Comparison of ENCODE assay signal across 1 cellular context in the genomic region with DNA sequence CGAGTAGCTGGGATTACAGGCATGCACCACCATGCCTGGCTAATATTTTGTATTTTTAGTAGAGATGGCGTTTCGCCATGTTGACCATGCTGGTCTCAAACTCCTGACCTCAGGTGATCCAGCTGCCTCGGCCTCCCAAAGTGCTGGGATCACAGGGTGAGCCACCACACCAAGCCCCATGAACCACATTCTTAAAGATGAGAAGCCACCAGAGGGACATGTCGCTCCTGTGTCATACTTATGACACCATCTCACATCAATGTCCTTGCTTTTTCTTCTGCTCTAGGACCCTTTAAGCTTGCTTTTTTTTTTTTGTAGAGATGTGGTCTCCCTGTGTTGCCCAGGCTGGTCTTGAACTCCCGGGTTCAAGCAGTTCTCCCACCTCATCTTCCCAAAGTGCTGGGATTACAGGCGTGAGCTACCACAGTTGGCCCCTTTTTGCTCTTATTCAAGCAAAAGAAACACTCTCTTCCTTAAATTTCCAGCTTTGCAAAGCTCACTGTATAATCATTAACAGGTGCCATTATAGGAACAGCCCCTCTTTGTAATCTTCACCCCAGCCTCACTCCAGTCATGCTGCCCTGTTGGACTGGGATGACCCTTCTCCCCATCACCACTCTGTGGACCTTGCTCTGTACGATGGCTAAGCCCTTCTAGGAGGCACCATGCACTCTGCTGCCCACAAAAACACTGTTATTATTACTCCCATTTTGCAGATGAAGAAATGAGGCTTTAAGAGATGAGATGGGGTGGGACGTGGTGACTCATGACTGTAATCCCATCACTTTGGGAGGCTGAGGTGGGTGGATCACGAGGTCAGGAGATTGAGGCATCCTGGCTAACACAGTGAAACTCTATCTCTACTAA.
TF ChIP-seq lines count a peak whose summit lies in the region.

No MANE protein-coding gene starts in this region.

TF ChIP-seq in HepG2, 621 proteins besides CTCF, POLR2A, EP300 and RAD21 (continued from another document and continues in another):
- peak; percentile 54; the same call in 1 of the 2 replicates for TF ChIP-seq KMT2B (CRISPR knock-in tag; IDR thresholded peaks at IDR 0.05)
- TF ChIP-seq ADNP (CRISPR knock-in tag; IDR thresholded peaks at IDR 0.05), result peak; percentile 19; the same call in 1 of the 2 replicates
- TF ChIP-seq SAFB2 (CRISPR knock-in tag; IDR thresholded peaks at IDR 0.05; ENCODE audit: borderline replicate concordance, low read depth), result no peak
- TF ChIP-seq ZSCAN25 (CRISPR knock-in tag; IDR thresholded peaks at IDR 0.05), result no peak
- peak; percentile 97 for TF ChIP-seq KDM6A (CRISPR knock-in tag; IDR thresholded peaks at IDR 0.05; ENCODE audit: low read depth)
- no peak for TF ChIP-seq FOSL1 (CRISPR knock-in tag; IDR thresholded peaks at IDR 0.05; ENCODE audit: borderline replicate concordance)
- TF ChIP-seq, protein P1, sequence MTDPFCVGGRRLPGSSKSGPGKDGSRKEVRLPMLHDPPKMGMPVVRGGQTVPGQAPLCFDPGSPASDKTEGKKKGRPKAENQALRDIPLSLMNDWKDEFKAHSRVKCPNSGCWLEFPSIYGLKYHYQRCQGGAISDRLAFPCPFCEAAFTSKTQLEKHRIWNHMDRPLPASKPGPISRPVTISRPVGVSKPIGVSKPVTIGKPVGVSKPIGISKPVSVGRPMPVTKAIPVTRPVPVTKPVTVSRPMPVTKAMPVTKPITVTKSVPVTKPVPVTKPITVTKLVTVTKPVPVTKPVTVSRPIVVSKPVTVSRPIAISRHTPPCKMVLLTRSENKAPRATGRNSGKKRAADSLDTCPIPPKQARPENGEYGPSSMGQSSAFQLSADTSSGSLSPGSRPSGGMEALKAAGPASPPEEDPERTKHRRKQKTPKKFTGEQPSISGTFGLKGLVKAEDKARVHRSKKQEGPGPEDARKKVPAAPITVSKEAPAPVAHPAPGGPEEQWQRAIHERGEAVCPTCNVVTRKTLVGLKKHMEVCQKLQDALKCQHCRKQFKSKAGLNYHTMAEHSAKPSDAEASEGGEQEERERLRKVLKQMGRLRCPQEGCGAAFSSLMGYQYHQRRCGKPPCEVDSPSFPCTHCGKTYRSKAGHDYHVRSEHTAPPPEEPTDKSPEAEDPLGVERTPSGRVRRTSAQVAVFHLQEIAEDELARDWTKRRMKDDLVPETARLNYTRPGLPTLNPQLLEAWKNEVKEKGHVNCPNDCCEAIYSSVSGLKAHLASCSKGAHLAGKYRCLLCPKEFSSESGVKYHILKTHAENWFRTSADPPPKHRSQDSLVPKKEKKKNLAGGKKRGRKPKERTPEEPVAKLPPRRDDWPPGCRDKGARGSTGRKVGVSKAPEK (CRISPR knock-in tag; IDR thresholded peaks at IDR 0.05; ENCODE audit: borderline replicate concordance), result no peak
- TF ChIP-seq, protein P2, sequence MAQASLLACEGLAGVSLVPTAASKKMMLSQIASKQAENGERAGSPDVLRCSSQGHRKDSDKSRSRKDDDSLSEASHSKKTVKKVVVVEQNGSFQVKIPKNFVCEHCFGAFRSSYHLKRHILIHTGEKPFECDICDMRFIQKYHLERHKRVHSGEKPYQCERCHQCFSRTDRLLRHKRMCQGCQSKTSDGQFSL (CRISPR knock-in tag; IDR thresholded peaks at IDR 0.05), result no peak
- TF ChIP-seq NR2F1 (CRISPR knock-in tag; IDR thresholded peaks at IDR 0.05), result peak; percentile 45 to 64; a peak in 2 of 4 replicates
- TF ChIP-seq HOXA9 (CRISPR knock-in tag; IDR thresholded peaks at IDR 0.05; ENCODE audit: borderline replicate concordance), result no peak
- TF ChIP-seq ZNF510 (CRISPR knock-in tag; IDR thresholded peaks at IDR 0.05; ENCODE audit: low read depth), result no peak
- peak; percentile 52; the same call in 1 of the 3 replicates for TF ChIP-seq MXI1 (IDR thresholded peaks at IDR 0.05; ENCODE audit: borderline replicate concordance, low read depth, low read length)
- TF ChIP-seq, protein P3, sequence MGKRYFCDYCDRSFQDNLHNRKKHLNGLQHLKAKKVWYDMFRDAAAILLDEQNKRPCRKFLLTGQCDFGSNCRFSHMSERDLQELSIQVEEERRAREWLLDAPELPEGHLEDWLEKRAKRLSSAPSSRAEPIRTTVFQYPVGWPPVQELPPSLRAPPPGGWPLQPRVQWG (CRISPR knock-in tag; IDR thresholded peaks at IDR 0.05; ENCODE audit: borderline replicate concordance, low read depth), result no peak
- no peak; the same call in 1 of the 2 replicates for TF ChIP-seq ZNF317 (CRISPR knock-in tag; IDR thresholded peaks at IDR 0.05)
- TF ChIP-seq ZNF572 (CRISPR knock-in tag; IDR thresholded peaks at IDR 0.05), result no peak
- TF ChIP-seq ZNF496 (CRISPR knock-in tag; IDR thresholded peaks at IDR 0.05; ENCODE audit: insufficient replicate concordance), result no peak
- TF ChIP-seq, protein P4, sequence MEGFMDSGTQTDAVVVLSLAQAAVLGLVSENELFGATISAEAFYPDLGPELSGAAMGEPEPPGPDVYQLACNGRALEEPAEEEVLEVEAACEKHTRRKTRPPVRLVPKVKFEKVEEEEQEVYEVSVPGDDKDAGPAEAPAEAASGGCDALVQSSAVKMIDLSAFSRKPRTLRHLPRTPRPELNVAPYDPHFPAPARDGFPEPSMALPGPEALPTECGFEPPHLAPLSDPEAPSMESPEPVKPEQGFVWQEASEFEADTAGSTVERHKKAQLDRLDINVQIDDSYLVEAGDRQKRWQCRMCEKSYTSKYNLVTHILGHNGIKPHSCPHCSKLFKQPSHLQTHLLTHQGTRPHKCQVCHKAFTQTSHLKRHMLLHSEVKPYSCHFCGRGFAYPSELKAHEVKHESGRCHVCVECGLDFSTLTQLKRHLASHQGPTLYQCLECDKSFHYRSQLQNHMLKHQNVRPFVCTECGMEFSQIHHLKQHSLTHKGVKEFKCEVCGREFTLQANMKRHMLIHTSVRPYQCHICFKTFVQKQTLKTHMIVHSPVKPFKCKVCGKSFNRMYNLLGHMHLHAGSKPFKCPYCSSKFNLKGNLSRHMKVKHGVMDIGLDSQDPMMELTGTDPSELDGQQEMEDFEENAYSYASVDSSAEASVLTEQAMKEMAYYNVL (CRISPR knock-in tag; IDR thresholded peaks at IDR 0.05; ENCODE audit: borderline replicate concordance), result peak; percentile 73; the same call in 1 of the 2 replicates
- TF ChIP-seq NR2C2 (CRISPR knock-in tag; IDR thresholded peaks at IDR 0.05; ENCODE audit: borderline replicate concordance), result peak; percentile 70; the same call in 1 of the 2 replicates
- TF ChIP-seq, protein P5, sequence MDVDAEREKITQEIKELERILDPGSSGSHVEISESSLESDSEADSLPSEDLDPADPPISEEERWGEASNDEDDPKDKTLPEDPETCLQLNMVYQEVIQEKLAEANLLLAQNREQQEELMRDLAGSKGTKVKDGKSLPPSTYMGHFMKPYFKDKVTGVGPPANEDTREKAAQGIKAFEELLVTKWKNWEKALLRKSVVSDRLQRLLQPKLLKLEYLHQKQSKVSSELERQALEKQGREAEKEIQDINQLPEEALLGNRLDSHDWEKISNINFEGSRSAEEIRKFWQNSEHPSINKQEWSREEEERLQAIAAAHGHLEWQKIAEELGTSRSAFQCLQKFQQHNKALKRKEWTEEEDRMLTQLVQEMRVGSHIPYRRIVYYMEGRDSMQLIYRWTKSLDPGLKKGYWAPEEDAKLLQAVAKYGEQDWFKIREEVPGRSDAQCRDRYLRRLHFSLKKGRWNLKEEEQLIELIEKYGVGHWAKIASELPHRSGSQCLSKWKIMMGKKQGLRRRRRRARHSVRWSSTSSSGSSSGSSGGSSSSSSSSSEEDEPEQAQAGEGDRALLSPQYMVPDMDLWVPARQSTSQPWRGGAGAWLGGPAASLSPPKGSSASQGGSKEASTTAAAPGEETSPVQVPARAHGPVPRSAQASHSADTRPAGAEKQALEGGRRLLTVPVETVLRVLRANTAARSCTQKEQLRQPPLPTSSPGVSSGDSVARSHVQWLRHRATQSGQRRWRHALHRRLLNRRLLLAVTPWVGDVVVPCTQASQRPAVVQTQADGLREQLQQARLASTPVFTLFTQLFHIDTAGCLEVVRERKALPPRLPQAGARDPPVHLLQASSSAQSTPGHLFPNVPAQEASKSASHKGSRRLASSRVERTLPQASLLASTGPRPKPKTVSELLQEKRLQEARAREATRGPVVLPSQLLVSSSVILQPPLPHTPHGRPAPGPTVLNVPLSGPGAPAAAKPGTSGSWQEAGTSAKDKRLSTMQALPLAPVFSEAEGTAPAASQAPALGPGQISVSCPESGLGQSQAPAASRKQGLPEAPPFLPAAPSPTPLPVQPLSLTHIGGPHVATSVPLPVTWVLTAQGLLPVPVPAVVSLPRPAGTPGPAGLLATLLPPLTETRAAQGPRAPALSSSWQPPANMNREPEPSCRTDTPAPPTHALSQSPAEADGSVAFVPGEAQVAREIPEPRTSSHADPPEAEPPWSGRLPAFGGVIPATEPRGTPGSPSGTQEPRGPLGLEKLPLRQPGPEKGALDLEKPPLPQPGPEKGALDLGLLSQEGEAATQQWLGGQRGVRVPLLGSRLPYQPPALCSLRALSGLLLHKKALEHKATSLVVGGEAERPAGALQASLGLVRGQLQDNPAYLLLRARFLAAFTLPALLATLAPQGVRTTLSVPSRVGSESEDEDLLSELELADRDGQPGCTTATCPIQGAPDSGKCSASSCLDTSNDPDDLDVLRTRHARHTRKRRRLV (CRISPR knock-in tag; IDR thresholded peaks at IDR 0.05), result no peak
- TF ChIP-seq TBX3 (IDR thresholded peaks at IDR 0.05; ENCODE audit: borderline replicate concordance), result no peak
- peak; percentile 99 for TF ChIP-seq ZMYM3 (CRISPR knock-in tag; IDR thresholded peaks at IDR 0.05)
- no peak for TF ChIP-seq AGO1 (IDR thresholded peaks at IDR 0.05; ENCODE audit: low read depth, low read length, poor library complexity, severe bottlenecking)
- peak; percentile 43; the same call in 1 of the 2 replicates for TF ChIP-seq ZSCAN29 (CRISPR knock-in tag; conservative IDR thresholded peaks at IDR 0.05)
- TF ChIP-seq ZBTB21 (CRISPR knock-in tag; IDR thresholded peaks at IDR 0.05), result no peak
- TF ChIP-seq ZNF180 (CRISPR knock-in tag; IDR thresholded peaks at IDR 0.05; ENCODE audit: borderline replicate concordance, low read depth), result no peak
- TF ChIP-seq, protein P6, sequence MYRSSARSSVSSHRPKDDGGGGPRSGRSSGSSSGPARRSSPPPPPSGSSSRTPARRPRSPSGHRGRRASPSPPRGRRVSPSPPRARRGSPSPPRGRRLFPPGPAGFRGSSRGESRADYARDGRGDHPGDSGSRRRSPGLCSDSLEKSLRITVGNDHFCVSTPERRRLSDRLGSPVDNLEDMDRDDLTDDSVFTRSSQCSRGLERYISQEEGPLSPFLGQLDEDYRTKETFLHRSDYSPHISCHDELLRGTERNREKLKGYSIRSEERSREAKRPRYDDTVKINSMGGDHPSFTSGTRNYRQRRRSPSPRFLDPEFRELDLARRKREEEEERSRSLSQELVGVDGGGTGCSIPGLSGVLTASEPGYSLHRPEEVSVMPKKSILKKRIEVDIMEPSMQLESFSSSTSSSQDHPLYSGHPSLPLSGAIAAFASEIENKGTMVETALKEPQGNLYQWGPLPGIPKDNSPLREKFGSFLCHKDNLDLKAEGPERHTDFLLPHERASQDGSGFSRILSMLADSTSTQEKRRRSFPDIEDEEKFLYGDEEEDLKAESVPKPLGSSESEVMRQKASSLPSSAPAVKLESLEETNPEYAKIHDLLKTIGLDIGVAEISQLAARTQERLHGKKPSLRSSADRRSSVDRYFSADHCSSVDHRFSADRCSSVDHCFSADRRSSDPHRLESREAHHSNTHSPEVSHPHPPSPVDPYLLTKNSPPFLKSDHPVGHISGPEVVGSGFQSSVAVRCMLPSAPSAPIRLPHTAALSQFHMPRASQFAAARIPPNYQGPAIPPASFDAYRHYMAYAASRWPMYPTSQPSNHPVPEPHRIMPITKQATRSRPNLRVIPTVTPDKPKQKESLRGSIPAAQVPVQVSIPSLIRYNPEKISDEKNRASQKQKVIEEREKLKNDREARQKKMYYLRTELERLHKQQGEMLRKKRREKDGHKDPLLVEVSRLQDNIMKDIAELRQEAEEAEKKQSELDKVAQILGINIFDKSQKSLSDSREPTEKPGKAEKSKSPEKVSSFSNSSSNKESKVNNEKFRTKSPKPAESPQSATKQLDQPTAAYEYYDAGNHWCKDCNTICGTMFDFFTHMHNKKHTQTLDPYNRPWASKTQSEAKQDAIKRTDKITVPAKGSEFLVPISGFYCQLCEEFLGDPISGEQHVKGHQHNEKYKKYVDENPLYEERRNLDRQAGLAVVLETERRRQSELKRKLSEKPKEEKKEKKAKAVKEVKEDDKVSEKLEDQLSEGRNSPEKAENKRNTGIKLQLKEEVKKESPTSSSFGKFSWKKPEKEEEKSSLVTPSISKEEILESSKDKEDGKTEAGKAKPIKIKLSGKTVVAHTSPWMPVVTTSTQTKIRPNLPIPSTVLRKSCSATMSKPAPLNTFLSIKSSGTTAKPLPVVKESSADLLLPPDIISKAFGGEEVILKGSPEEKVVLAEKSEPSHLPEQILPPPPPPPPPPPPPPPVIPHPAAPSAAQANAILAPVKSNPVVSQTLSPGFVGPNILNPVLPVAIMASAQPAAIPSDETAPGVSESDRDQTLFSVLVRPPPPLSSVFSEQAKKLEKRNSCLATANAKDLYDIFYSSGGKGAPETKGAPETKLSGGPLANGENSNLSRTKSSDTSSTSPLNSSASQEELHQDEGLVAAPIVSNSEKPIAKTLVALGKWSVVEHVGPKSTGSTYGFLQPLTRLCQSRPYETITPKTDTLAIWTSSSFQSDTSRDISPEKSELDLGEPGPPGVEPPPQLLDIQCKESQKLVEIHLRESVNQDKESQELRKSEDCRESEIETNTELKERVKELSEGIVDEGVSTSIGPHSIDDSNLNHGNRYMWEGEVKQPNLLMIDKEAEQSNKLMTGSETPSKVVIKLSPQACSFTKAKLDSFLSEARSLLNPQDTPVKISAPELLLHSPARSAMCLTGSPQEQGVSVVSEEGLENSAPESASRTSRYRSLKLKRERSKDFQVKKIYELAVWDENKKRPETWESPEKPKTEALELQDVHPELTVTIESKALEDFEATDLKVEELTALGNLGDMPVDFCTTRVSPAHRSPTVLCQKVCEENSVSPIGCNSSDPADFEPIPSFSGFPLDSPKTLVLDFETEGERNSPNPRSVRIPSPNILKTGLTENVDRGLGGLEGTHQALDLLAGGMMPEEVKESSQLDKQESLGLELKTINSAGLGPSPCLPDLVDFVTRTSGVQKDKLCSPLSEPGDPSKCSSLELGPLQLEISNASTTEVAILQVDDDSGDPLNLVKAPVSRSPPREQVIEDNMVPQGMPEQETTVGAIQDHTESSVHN (CRISPR knock-in tag; IDR thresholded peaks at IDR 0.05), result no peak
- TF ChIP-seq ZNF607 (CRISPR knock-in tag; IDR thresholded peaks at IDR 0.05; ENCODE audit: borderline replicate concordance), result no peak
- TF ChIP-seq NFRKB (IDR thresholded peaks at IDR 0.05), result no peak
- no peak for TF ChIP-seq HOXA5 (CRISPR knock-in tag; IDR thresholded peaks at IDR 0.05)
- no peak for TF ChIP-seq SIX4 (CRISPR knock-in tag; IDR thresholded peaks at IDR 0.05)
- no peak for TF ChIP-seq ZNF343 (CRISPR knock-in tag; IDR thresholded peaks at IDR 0.05)
- TF ChIP-seq ZSCAN21 (CRISPR knock-in tag; IDR thresholded peaks at IDR 0.05; ENCODE audit: borderline replicate concordance), result no peak
- peak; percentile 61; the same call in 1 of the 2 replicates for TF ChIP-seq NR2F6 (IDR thresholded peaks at IDR 0.05)
- peak; percentile 85 for TF ChIP-seq NR2F6 (CRISPR knock-in tag; IDR thresholded peaks at IDR 0.05)
- no peak for TF ChIP-seq ZSCAN22 (CRISPR knock-in tag; IDR thresholded peaks at IDR 0.05)
- no peak for TF ChIP-seq FLYWCH1 (CRISPR knock-in tag; IDR thresholded peaks at IDR 0.05)
- 0 out of 2 replicates have a peak, but pooled peaks have one; percentile 45 for TF ChIP-seq BHLHE40 (IDR thresholded peaks at IDR 0.05; ENCODE audit: low read length)
- TF ChIP-seq ZFP1 (CRISPR knock-in tag; IDR thresholded peaks at IDR 0.05), result no peak
